Comparison of ENCODE assay signal across 29 cellular contexts in the genomic region with DNA sequence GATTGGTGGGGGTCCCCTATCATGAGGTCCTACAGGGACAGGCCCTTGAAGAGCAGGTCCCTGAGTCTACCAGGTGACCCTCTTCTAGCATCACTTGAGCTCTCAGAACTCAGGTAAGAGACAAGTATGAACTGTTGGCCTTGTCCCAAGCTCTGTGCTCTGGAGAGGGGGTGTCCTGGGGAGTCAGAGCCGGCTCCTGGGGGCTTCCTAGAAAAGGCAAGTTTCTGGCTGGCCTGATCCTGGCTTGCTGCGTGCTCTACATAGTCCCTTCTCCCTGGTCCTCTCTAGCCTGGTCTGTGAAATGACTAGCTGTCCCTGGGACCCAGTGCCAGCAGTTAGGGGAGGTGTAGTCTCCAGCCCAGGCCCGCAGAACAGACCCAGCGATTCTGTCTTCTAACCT. TPM values are rescaled to one million over a fixed set of nuclear protein-coding genes. Genes with fewer than 3 reads are reported as not detected.
DNase-seq lines count a peak whose midpoint lies in the region; ATAC-seq, FAIRE-seq and TF ChIP-seq lines count a peak whose summit lies in the region.
"Had no signal": no experiment of that assay in that cellular context is flagged by ENCODE, and none has a peak within 500 bp of the region (broad histone marks: within the 10 kb centered on the region; RNA-seq: fewer than 3 reads in every experiment).

No MANE protein-coding gene starts in this region.

- POLR2A ChIA-PET in activated CD4-positive, alpha-beta T cell treated with anti-CD3 and anti-CD28 coated beads for 36 hours (lab: Charles Lee) = no interaction called here
- POLR2A ChIA-PET in activated CD4-positive, alpha-beta T cell treated with anti-CD3 and anti-CD28 coated beads, Interleukin-2, amount 10 ng/mL, durations not matched to agents 7 days and 5 days (lab: Charles Lee) = no interaction called here
- POLR2A ChIA-PET in CD4-positive, alpha-beta T cell (lab: Charles Lee) = no interaction called here

- no peak overlapping the region for H3K4me3 ChIP-seq in ascending aorta
- H3K4me3 ChIP-seq: GM12878, GM23248, lower lobe of right lung, skin epidermis, suprapubic skin, uterus had no signal

- no peak overlapping the region for H3K27ac ChIP-seq in CD4-positive, alpha-beta T cell (ENCODE audit: low read depth, low read length)
- peak overlapping the region; percentile 16 to 75 for H3K27ac ChIP-seq in ascending aorta
- H3K27ac ChIP-seq: GM23248, lower lobe of right lung, suprapubic skin, uterus, WERI-Rb-1 had no signal

- FAIRE-seq in RCC 7860 (lab: Jason Lieb, UNC) = no peak
- FAIRE-seq: A204.1, astrocyte, GM12878 had no signal

- CTCF ChIA-PET in activated CD4-positive, alpha-beta T cell treated with anti-CD3 and anti-CD28 coated beads for 36 hours (lab: Charles Lee) = interaction anchor here (0.5 to 1.1 kb wide), 3 partner anchors 49 to 353 kb away, joined by 3 to 4 read pairs (median 3); no protein-coding TSS in a partner anchor
- CTCF ChIA-PET in activated CD4-positive, alpha-beta T cell treated with anti-CD3 and anti-CD28 coated beads, Interleukin-2, amount 10 ng/mL, durations not matched to agents 7 days and 5 days (lab: Charles Lee) = interaction anchor here (1.0 to 3.1 kb wide), 2 partner anchors 13 to 317 kb away, joined by 3 to 11 read pairs; partner anchors contain the start of gene FCHSD2
- CTCF ChIA-PET in CD4-positive, alpha-beta T cell (lab: Charles Lee) = no interaction called here

- no peaks in the 10 kb centered on the region for H3K27me3 ChIP-seq in CD4-positive, alpha-beta T cell (ENCODE audit: control insufficient read depth, insufficient read depth, low read length)
- H3K27me3 ChIP-seq in ascending aorta = no peaks in the 10 kb centered on the region
- H3K27me3 ChIP-seq: suprapubic skin, uterus had no signal

- no peak for ATAC-seq in activated CD4-positive, alpha-beta T cell treated with anti-CD3 and anti-CD28 coated beads for 36 hours
- ATAC-seq in CD4-positive, alpha-beta T cell (ENCODE audit: poor library complexity) = no peak
- no peak for ATAC-seq in natural killer cell treated with Interleukin-12 subunit alpha and Interleukin-12 subunit beta and Interleukin-15 and Interleukin-18, amount 100 ng/mL, for 72 hours
- ATAC-seq: GM12878, lower lobe of right lung had no signal

- no peaks in the 10 kb centered on the region for H3K9me3 Mint-ChIP-seq in activated CD4-positive, alpha-beta T cell treated with anti-CD3 and anti-CD28 coated beads for 36 hours (ENCODE audit: low read depth)
- H3K9me3 Mint-ChIP-seq in activated CD4-positive, alpha-beta T cell treated with anti-CD3 and anti-CD28 coated beads, Interleukin-2, amount 10 ng/mL, durations not matched to agents 7 days and 5 days = no peaks in the 10 kb centered on the region
- no peaks in the 10 kb centered on the region for H3K9me3 Mint-ChIP-seq in CD4-positive, alpha-beta T cell
- H3K9me3 Mint-ChIP-seq in natural killer cell treated with Interleukin-12 subunit alpha and Interleukin-12 subunit beta and Interleukin-15 and Interleukin-18, amount 100 ng/mL, for 72 hours = no peaks in the 10 kb centered on the region

- no peaks in the 10 kb centered on the region for H3K27me3 Mint-ChIP-seq in activated CD4-positive, alpha-beta T cell treated with anti-CD3 and anti-CD28 coated beads for 36 hours
- no peaks in the 10 kb centered on the region for H3K27me3 Mint-ChIP-seq in activated CD4-positive, alpha-beta T cell treated with anti-CD3 and anti-CD28 coated beads, Interleukin-2, amount 10 ng/mL, durations not matched to agents 7 days and 5 days
- no peaks in the 10 kb centered on the region for H3K27me3 Mint-ChIP-seq in CD4-positive, alpha-beta T cell
- H3K27me3 Mint-ChIP-seq in natural killer cell treated with Interleukin-12 subunit alpha and Interleukin-12 subunit beta and Interleukin-15 and Interleukin-18, amount 100 ng/mL, for 72 hours = no peaks in the 10 kb centered on the region

- H3K9me3 ChIP-seq in CD4-positive, alpha-beta T cell (ENCODE audit: control insufficient read depth, low read length) = no peaks in the 10 kb centered on the region
- no peaks in the 10 kb centered on the region for H3K9me3 ChIP-seq in ascending aorta
- H3K9me3 ChIP-seq: lower lobe of right lung, suprapubic skin, uterus had no signal

- intact Hi-C loops in activated CD4-positive, alpha-beta T cell treated with anti-CD3 and anti-CD28 coated beads for 36 hours (cut with DNase I, micrococcal nuclease) = no loop called here
- intact Hi-C loops in CD4-positive, alpha-beta T cell (cut with DNase I, micrococcal nuclease) = no loop called here
- intact Hi-C loops in ascending aorta (cut with DNase I) = no loop called here

- peak overlapping the region; percentile 21 for H3K27ac Mint-ChIP-seq in activated CD4-positive, alpha-beta T cell treated with anti-CD3 and anti-CD28 coated beads for 36 hours
- H3K27ac Mint-ChIP-seq in activated CD4-positive, alpha-beta T cell treated with anti-CD3 and anti-CD28 coated beads, Interleukin-2, amount 10 ng/mL, durations not matched to agents 7 days and 5 days = no peak overlapping the region
- H3K27ac Mint-ChIP-seq in CD4-positive, alpha-beta T cell = peak overlapping the region; percentile 65
- H3K27ac Mint-ChIP-seq in natural killer cell treated with Interleukin-12 subunit alpha and Interleukin-12 subunit beta and Interleukin-15 and Interleukin-18, amount 100 ng/mL, for 72 hours = peak overlapping the region; percentile 74 to 90

- H3K4me3 Mint-ChIP-seq in activated CD4-positive, alpha-beta T cell treated with anti-CD3 and anti-CD28 coated beads for 36 hours = no peak overlapping the region
- no peak overlapping the region for H3K4me3 Mint-ChIP-seq in activated CD4-positive, alpha-beta T cell treated with anti-CD3 and anti-CD28 coated beads, Interleukin-2, amount 10 ng/mL, durations not matched to agents 7 days and 5 days
- no peak overlapping the region for H3K4me3 Mint-ChIP-seq in CD4-positive, alpha-beta T cell
- no peak overlapping the region for H3K4me3 Mint-ChIP-seq in natural killer cell treated with Interleukin-12 subunit alpha and Interleukin-12 subunit beta and Interleukin-15 and Interleukin-18, amount 100 ng/mL, for 72 hours

- no peak for DNase-seq in activated CD4-positive, alpha-beta T cell treated with anti-CD3 and anti-CD28 coated beads for 36 hours
- DNase-seq in activated CD4-positive, alpha-beta T cell treated with anti-CD3 and anti-CD28 coated beads, Interleukin-2, amount 10 ng/mL, durations not matched to agents 7 days and 5 days = no peak
- DNase-seq in CD4-positive, alpha-beta T cell = no peak
- DNase-seq in ascending aorta (ENCODE audit: low spot score in 2 of 2) = no peak
- DNase-seq in natural killer cell treated with Interleukin-12 subunit alpha and Interleukin-12 subunit beta and Interleukin-15 and Interleukin-18, amount 100 ng/mL, for 72 hours (ENCODE audit: low spot score) = no peak
- DNase-seq in pons (ENCODE audit: low spot score) = no peak
- DNase-seq in GDM1 (lab: John Stamatoyannopoulos, UW) = no peak
- no peak for DNase-seq in RCC 7860 (ENCODE audit: low spot score)
- DNase-seq: activated CD4-positive, alpha-beta T cell treated with anti-CD3 and anti-CD28 coated beads, Interleukin-2, amount 50 U/mL, for 48 hours; activated naive CD4-positive, alpha-beta T cell treated with Interleukin-2 at 50 U/mL for 16 hours; AML-193; central memory CD4-positive, alpha-beta T cell; DMS79 treated with DMSO at 0.1 percent for 48 hours; GM23248; kidney glomerular epithelial cell; lower lobe of right lung; NCI-H1436 treated with DMSO at 0.1 percent for 48 hours; NCI-H2107; NCI-H446 treated with DMSO at 0.1 percent for 48 hours; occipital lobe; stimulated activated CD4-positive, alpha-beta T cell treated with anti-CD3 and anti-CD28 coated beads, Interleukin-1b, Interleukin-23, amount 100 ng/mL, for 48 hours; T-helper 9 cell; uterus; WERI-Rb-1 had no signal

- TF ChIP-seq CTCF in CD4-positive, alpha-beta T cell (IDR thresholded peaks at IDR 0.05) = no peak
- TF ChIP-seq CTCF in ascending aorta (IDR thresholded peaks at IDR 0.05) = no peak

- H3K36me3 Mint-ChIP-seq in activated CD4-positive, alpha-beta T cell treated with anti-CD3 and anti-CD28 coated beads for 36 hours (ENCODE audit: low read depth) = peaks cover 16% of the 10 kb centered on the region
- H3K36me3 Mint-ChIP-seq in activated CD4-positive, alpha-beta T cell treated with anti-CD3 and anti-CD28 coated beads, Interleukin-2, amount 10 ng/mL, durations not matched to agents 7 days and 5 days (ENCODE audit: low read depth) = peaks cover 44% of the 10 kb centered on the region
- peaks cover 60% of the 10 kb centered on the region for H3K36me3 Mint-ChIP-seq in CD4-positive, alpha-beta T cell (ENCODE audit: low read depth)
- H3K36me3 Mint-ChIP-seq in natural killer cell treated with Interleukin-12 subunit alpha and Interleukin-12 subunit beta and Interleukin-15 and Interleukin-18, amount 100 ng/mL, for 72 hours = no peaks in the 10 kb centered on the region

- H3K4me1 Mint-ChIP-seq in activated CD4-positive, alpha-beta T cell treated with anti-CD3 and anti-CD28 coated beads for 36 hours = peaks cover 15% of the 10 kb centered on the region
- H3K4me1 Mint-ChIP-seq in activated CD4-positive, alpha-beta T cell treated with anti-CD3 and anti-CD28 coated beads, Interleukin-2, amount 10 ng/mL, durations not matched to agents 7 days and 5 days = peaks cover 26% of the 10 kb centered on the region
- peaks cover 9% of the 10 kb centered on the region for H3K4me1 Mint-ChIP-seq in CD4-positive, alpha-beta T cell (ENCODE audit: low read depth)
- peaks cover 18 to 28% of the 10 kb centered on the region in 2 donors for H3K4me1 Mint-ChIP-seq in natural killer cell treated with Interleukin-12 subunit alpha and Interleukin-12 subunit beta and Interleukin-15 and Interleukin-18, amount 100 ng/mL, for 72 hours (ENCODE audit: low read depth in 2 of 2)

- H3K36me3 ChIP-seq in ascending aorta = peaks cover 0 to 7% of the 10 kb centered on the region in 2 donors
- H3K36me3 ChIP-seq: uterus, WERI-Rb-1 had no signal

- peaks cover 6 to 8% of the 10 kb centered on the region in 2 donors for H3K4me1 ChIP-seq in ascending aorta

RNA-seq across cellular contexts. Expression of gene ATG16L2, which starts 11.4 kb away (rescaled TPM):
- 10 to 100 TPM; 55.3 to 59.4 TPM for total RNA-seq in activated CD4-positive, alpha-beta T cell treated with anti-CD3 and anti-CD28 coated beads for 36 hours
- total RNA-seq in activated CD4-positive, alpha-beta T cell treated with anti-CD3 and anti-CD28 coated beads, Interleukin-2, amount 10 ng/mL, durations not matched to agents 7 days and 5 days = 100 to 1,000 TPM; 108 to 113 TPM
- 10 to 100 TPM; 58.3 to 61.6 TPM for total RNA-seq in CD4-positive, alpha-beta T cell
- 21.2 TPM for total RNA-seq in ascending aorta
- 100 to 1,000 TPM in 1 of 2 donors, 10 to 100 TPM in 1; 74.7 to 113 TPM for total RNA-seq in natural killer cell treated with Interleukin-12 subunit alpha and Interleukin-12 subunit beta and Interleukin-15 and Interleukin-18, amount 100 ng/mL, for 72 hours

RNA-seq across cellular contexts. Expression of gene STARD10, which starts 31.8 kb away (rescaled TPM):
- total RNA-seq in activated CD4-positive, alpha-beta T cell treated with anti-CD3 and anti-CD28 coated beads for 36 hours = 10 to 100 TPM in 1 of 2 experiments, 1 to 10 TPM in 1; 8.3 to 12.9 TPM
- total RNA-seq in activated CD4-positive, alpha-beta T cell treated with anti-CD3 and anti-CD28 coated beads, Interleukin-2, amount 10 ng/mL, durations not matched to agents 7 days and 5 days = 1 to 10 TPM; 4.5 to 6.4 TPM
- 10 to 100 TPM; 10.5 to 12.9 TPM for total RNA-seq in CD4-positive, alpha-beta T cell
- 20.9 TPM for total RNA-seq in ascending aorta
- 10 to 100 TPM in 1 of 2 donors, 1 to 10 TPM in 1; 9.5 to 17.8 TPM for total RNA-seq in natural killer cell treated with Interleukin-12 subunit alpha and Interleukin-12 subunit beta and Interleukin-15 and Interleukin-18, amount 100 ng/mL, for 72 hours
